23 cellular contexts compared by ENCODE assay signal in the genomic region with DNA sequence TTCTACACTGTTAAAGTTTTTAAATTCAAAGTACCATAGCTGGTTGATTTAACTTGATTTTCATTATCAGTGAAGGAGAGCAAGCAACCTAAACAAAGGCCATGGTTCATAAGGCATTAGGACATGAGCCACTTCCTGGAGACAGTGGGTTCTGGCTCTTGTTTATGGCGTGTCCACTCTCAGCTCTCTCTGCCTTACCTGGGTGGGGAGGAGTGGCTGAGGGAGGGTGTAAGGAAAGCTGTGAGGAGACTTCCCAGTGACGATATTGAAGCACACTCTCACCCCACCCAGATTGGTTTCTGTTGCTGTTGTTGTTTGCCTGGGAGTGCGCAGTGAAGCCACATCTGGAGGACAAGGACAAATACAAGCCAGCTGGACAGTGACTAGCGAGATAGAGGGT.
"Had no signal": no experiment of that assay in that cellular context is flagged by ENCODE, and none has a peak within 500 bp of the region (broad histone marks: within the 10 kb centered on the region; RNA-seq: fewer than 3 reads in every experiment).

No MANE protein-coding gene starts in this region.

- H3K4me1 ChIP-seq: colonic mucosa, esophagus squamous epithelium, foreskin keratinocyte, gastrocnemius medialis, gastroesophageal sphincter had no signal

- H3K27me3 ChIP-seq: colonic mucosa, dorsolateral prefrontal cortex, foreskin keratinocyte, gastrocnemius medialis, gastroesophageal sphincter, heart left ventricle, heart right ventricle had no signal

- H3K36me3 ChIP-seq: colonic mucosa, esophagus squamous epithelium, gastrocnemius medialis, gastroesophageal sphincter, heart left ventricle, heart right ventricle had no signal

- H3K9me3 ChIP-seq: colonic mucosa, esophagus squamous epithelium, gastrocnemius medialis, gastroesophageal sphincter had no signal

- H3K4me3 ChIP-seq: colonic mucosa, coronary artery, dorsolateral prefrontal cortex, esophagus squamous epithelium, gastrocnemius medialis, gastroesophageal sphincter, heart left ventricle, heart right ventricle had no signal

- DNase-seq: colonic mucosa; cortex of kidney; dermis blood vessel endothelial cell; dorsolateral prefrontal cortex; effector CD4-positive, alpha-beta T cell; effector CD8-positive, alpha-beta T cell; effector memory CD4-positive, alpha-beta T cell; effector memory CD8-positive, alpha-beta T cell; endodermal cell; erythroblast; esophagus squamous epithelium; foreskin fibroblast; foreskin keratinocyte; foreskin melanocyte; gastrocnemius medialis; glutamatergic neuron; head of caudate nucleus; heart left ventricle; heart right ventricle had no signal

- ATAC-seq: effector memory CD8-positive, alpha-beta T cell; esophagus mucosa; foreskin keratinocyte; gastrocnemius medialis; gastroesophageal sphincter; heart left ventricle; heart right ventricle had no signal

- H3K27ac ChIP-seq: colonic mucosa, coronary artery, dorsolateral prefrontal cortex, epithelial cell of prostate, esophagus squamous epithelium, foreskin keratinocyte, gastrocnemius medialis, gastroesophageal sphincter, heart left ventricle, heart right ventricle had no signal
